Comparison of ENCODE assay signal across 1 cellular context in the genomic region with DNA sequence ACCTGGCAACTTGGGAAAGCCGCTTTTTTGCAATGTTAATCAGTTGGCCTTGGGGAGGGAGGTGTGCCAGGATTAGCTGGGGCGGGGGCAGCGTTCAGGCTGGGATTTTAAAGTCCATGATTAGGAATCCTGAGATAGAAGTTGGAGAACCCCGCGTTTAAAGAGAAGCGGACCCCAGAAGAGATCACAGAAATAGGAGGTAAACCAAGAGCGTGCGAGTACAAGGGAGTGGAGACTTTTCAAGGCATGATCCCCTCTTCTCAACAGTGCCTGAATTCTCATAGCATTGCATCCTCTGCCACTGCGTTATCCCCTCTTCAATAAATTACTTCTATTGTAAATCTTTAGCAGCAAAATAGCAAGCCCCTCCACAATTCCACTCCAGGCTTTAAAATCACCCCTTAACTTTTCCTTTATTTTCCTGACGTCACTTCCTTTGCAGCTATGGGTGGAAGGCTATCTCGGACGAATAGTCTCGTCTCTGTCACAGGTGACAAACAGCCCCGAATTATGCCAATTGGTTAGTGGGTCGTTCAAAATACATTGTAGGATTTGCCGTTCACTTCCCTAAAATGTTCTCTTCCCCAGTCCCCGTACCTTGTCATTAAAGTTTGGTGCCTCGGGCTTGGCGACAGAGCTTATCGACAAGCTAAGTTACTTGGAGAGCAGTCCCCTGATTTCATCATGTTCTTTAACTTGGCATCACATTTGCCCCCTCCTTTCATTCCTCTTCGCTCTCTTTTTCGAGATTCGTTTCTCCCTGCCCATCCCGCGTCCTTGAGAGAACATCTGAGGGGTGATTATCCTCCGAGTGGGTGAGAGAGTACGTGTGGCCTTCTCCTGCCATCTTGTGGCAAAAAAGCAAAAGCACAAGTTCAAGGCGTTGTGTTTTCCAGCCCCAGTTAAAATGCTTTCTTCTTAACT.
TF ChIP-seq lines count a peak whose summit lies in the region.

No MANE protein-coding gene starts in this region.

TF ChIP-seq in HepG2, 621 proteins besides CTCF, POLR2A, EP300 and RAD21 (continued from another document and continues in another):
- TF ChIP-seq, protein P1, sequence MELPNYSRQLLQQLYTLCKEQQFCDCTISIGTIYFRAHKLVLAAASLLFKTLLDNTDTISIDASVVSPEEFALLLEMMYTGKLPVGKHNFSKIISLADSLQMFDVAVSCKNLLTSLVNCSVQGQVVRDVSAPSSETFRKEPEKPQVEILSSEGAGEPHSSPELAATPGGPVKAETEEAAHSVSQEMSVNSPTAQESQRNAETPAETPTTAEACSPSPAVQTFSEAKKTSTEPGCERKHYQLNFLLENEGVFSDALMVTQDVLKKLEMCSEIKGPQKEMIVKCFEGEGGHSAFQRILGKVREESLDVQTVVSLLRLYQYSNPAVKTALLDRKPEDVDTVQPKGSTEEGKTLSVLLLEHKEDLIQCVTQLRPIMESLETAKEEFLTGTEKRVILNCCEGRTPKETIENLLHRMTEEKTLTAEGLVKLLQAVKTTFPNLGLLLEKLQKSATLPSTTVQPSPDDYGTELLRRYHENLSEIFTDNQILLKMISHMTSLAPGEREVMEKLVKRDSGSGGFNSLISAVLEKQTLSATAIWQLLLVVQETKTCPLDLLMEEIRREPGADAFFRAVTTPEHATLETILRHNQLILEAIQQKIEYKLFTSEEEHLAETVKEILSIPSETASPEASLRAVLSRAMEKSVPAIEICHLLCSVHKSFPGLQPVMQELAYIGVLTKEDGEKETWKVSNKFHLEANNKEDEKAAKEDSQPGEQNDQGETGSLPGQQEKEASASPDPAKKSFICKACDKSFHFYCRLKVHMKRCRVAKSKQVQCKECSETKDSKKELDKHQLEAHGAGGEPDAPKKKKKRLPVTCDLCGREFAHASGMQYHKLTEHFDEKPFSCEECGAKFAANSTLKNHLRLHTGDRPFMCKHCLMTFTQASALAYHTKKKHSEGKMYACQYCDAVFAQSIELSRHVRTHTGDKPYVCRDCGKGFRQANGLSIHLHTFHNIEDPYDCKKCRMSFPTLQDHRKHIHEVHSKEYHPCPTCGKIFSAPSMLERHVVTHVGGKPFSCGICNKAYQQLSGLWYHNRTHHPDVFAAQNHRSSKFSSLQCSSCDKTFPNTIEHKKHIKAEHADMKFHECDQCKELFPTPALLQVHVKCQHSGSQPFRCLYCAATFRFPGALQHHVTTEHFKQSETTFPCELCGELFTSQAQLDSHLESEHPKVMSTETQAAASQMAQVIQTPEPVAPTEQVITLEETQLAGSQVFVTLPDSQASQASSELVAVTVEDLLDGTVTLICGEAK (IDR thresholded peaks at IDR 0.05), result no peak
- TF ChIP-seq, protein P1 (CRISPR knock-in tag; IDR thresholded peaks at IDR 0.05), result peak; percentile 33; the same call in 1 of the 2 replicates
- TF ChIP-seq CBX2 (IDR thresholded peaks at IDR 0.05; ENCODE audit: low read depth, low read length) (no peak), CBX2 (CRISPR knock-in tag; IDR thresholded peaks at IDR 0.05; ENCODE audit: low read depth) (no peak), TBX3 (IDR thresholded peaks at IDR 0.05; ENCODE audit: borderline replicate concordance) (no peak; the same call in 1 of the 2 replicates), NFKB2 (CRISPR knock-in tag; IDR thresholded peaks at IDR 0.05; ENCODE audit: borderline replicate concordance) (no peak), MAF1 (CRISPR knock-in tag; IDR thresholded peaks at IDR 0.05; ENCODE audit: borderline replicate concordance) (no peak), ELF3 (CRISPR knock-in tag; IDR thresholded peaks at IDR 0.05) (0 out of 2 replicates have a peak, but pooled peaks have one; percentile 32), ARID4A (CRISPR knock-in tag; IDR thresholded peaks at IDR 0.05; ENCODE audit: borderline replicate concordance) (peak; percentile 41; the same call in 1 of the 2 replicates), RBAK (CRISPR knock-in tag; IDR thresholded peaks at IDR 0.05) (peak; percentile 84), ZNF7 (CRISPR knock-in tag; IDR thresholded peaks at IDR 0.05) (no peak), ZNF33A (CRISPR knock-in tag; IDR thresholded peaks at IDR 0.05; ENCODE audit: borderline replicate concordance) (no peak), ERF (CRISPR knock-in tag; IDR thresholded peaks at IDR 0.05) (0 out of 2 replicates have a peak, but pooled peaks have one; percentile 18), DPF2 (CRISPR knock-in tag; IDR thresholded peaks at IDR 0.05; ENCODE audit: borderline replicate concordance, low read depth) (no peak), ZNF17 (CRISPR knock-in tag; IDR thresholded peaks at IDR 0.05) (no peak), JUN (CRISPR knock-in tag; IDR thresholded peaks at IDR 0.05) (no peak), SOX6 (IDR thresholded peaks at IDR 0.05) (no peak), SOX6 (CRISPR knock-in tag; IDR thresholded peaks at IDR 0.05) (0 out of 2 replicates have a peak, but pooled peaks have one; percentile 21), ZBTB7B (CRISPR knock-in tag; IDR thresholded peaks at IDR 0.05) (peak; percentile 8; the same call in 1 of the 2 replicates), ZFP36L2 (CRISPR knock-in tag; IDR thresholded peaks at IDR 0.05) (no peak), ZNF350 (CRISPR knock-in tag; IDR thresholded peaks at IDR 0.05; ENCODE audit: borderline replicate concordance, low read depth) (peak; percentile 51; the same call in 1 of the 2 replicates), ATF3 (CRISPR knock-in tag; IDR thresholded peaks at IDR 0.05) (no peak), ZNF446 (CRISPR knock-in tag; IDR thresholded peaks at IDR 0.05) (0 out of 2 replicates have a peak, but pooled peaks have one; percentile 47), KDM5A (IDR thresholded peaks at IDR 0.05; ENCODE audit: borderline replicate concordance, low read length) (peak; percentile 72), ZSCAN25 (CRISPR knock-in tag; IDR thresholded peaks at IDR 0.05) (no peak), CCDC6 (CRISPR knock-in tag; IDR thresholded peaks at IDR 0.05) (peak; percentile 43; the same call in 1 of the 2 replicates), RARA (CRISPR knock-in tag; IDR thresholded peaks at IDR 0.05) (0 out of 2 replicates have a peak, but pooled peaks have one; percentile 12), ARNT2 (CRISPR knock-in tag; IDR thresholded peaks at IDR 0.05; ENCODE audit: low read depth) (0 out of 2 replicates have a peak, but pooled peaks have one; percentile 52), ZBTB33 (CRISPR knock-in tag; IDR thresholded peaks at IDR 0.05) (no peak), ZNF556 (CRISPR knock-in tag; IDR thresholded peaks at IDR 0.05; ENCODE audit: borderline replicate concordance) (peak; percentile 63; the same call in 1 of the 2 replicates), PHF20 (CRISPR knock-in tag; IDR thresholded peaks at IDR 0.05) (peak; percentile 38), NBN (conservative IDR thresholded peaks at IDR 0.05) (no peak), FOXP1 (IDR thresholded peaks at IDR 0.05) (no peak), FOXP1 (CRISPR knock-in tag; IDR thresholded peaks at IDR 0.05) (no peak), REL (CRISPR knock-in tag; conservative IDR thresholded peaks at IDR 0.05) (no peak), GFI1 (CRISPR knock-in tag; IDR thresholded peaks at IDR 0.05; ENCODE audit: borderline replicate concordance) (0 out of 2 replicates have a peak, but pooled peaks have one; percentile 21), POLR2AphosphoS5 (IDR thresholded peaks at IDR 0.05; ENCODE audit: low read depth, low read length) (peak; percentile 63), ZNF224 (CRISPR knock-in tag; IDR thresholded peaks at IDR 0.05) (0 out of 2 replicates have a peak, but pooled peaks have one; percentile 69), U2AF1 (optimal IDR thresholded peaks at IDR 0.05; ENCODE audit: low read depth, low read length) (peak; percentile 76)
- TF ChIP-seq, protein P2, sequence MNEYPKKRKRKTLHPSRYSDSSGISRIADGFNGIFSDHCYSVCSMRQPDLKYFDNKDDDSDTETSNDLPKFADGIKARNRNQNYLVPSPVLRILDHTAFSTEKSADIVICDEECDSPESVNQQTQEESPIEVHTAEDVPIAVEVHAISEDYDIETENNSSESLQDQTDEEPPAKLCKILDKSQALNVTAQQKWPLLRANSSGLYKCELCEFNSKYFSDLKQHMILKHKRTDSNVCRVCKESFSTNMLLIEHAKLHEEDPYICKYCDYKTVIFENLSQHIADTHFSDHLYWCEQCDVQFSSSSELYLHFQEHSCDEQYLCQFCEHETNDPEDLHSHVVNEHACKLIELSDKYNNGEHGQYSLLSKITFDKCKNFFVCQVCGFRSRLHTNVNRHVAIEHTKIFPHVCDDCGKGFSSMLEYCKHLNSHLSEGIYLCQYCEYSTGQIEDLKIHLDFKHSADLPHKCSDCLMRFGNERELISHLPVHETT (CRISPR knock-in tag; conservative IDR thresholded peaks at IDR 0.05), result no peak
- TF ChIP-seq, protein P3, sequence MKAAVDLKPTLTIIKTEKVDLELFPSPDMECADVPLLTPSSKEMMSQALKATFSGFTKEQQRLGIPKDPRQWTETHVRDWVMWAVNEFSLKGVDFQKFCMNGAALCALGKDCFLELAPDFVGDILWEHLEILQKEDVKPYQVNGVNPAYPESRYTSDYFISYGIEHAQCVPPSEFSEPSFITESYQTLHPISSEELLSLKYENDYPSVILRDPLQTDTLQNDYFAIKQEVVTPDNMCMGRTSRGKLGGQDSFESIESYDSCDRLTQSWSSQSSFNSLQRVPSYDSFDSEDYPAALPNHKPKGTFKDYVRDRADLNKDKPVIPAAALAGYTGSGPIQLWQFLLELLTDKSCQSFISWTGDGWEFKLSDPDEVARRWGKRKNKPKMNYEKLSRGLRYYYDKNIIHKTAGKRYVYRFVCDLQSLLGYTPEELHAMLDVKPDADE (CRISPR knock-in tag; IDR thresholded peaks at IDR 0.05), result no peak
